ENCODE assay signal across 15 cellular contexts in the genomic region with DNA sequence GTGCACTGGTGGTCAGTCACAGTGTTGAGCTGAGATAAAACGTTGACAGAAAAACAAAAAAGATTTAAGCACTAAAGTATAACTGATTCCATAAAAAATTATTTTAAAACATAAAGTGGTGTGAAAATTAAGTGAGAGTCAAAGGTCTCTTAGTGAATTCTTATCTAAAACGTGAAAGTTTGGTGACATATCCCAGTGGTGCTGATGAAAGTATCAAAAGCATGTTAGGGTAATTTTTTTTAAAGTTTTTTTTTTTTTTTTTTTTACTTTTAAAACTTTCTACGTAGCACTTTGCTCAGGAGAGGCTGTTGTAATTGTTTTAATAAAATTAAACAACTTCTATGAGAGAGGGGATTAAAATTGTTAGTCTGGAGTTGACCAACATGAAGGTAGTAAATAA.
DNase-seq lines count a peak whose midpoint lies in the region; ATAC-seq and TF ChIP-seq lines count a peak whose summit lies in the region.
"Had no signal": no experiment of that assay in that cellular context is flagged by ENCODE, and none has a peak within 500 bp of the region (broad histone marks: within the 10 kb centered on the region; RNA-seq: fewer than 3 reads in every experiment).

No MANE protein-coding gene starts in this region.

- no peak overlapping the region for H3K4me3 ChIP-seq in HEK293 (ENCODE audit: low read depth, low read length)
- H3K4me3 ChIP-seq in ascending aorta: peak overlapping the region; percentile 22 to 57
- H3K4me3 ChIP-seq in iPS-20b (ENCODE audit: low read length): peak overlapping the region; percentile 82
- peak overlapping the region in 2 of 4 donors; percentile 16 to 26 for H3K4me3 ChIP-seq in gastrocnemius medialis

- intact Hi-C loops in ascending aorta (cut with DNase I): no loop called here
- intact Hi-C loops in gastrocnemius medialis (cut with DNase I; ENCODE audit: low total_unique reads): no loop called here

- ATAC-seq in gastrocnemius medialis: no peak
- ATAC-seq in HG02763 (IDR thresholded peaks at IDR 0.05; ENCODE audit: unreplicated experiment): no peak
- ATAC-seq in GM21528 (IDR thresholded peaks at IDR 0.05; ENCODE audit: low FRiP score, unreplicated experiment): no peak

- H3K27ac ChIP-seq in HEK293 (ENCODE audit: extremely low read depth, low read depth, low read length) (no peak overlapping the region; the same call in 1 of the 2 replicates), ascending aorta (peak overlapping the region; percentile 55 to 74), iPS-20b (ENCODE audit: low read length) (no peak overlapping the region), gastrocnemius medialis (peak overlapping the region in 3 of 4 donors; percentile 20 to 51 (median 30))
- H3K27ac ChIP-seq: brain microvascular endothelial cell had no signal

- no peak for DNase-seq in ascending aorta (ENCODE audit: low spot score in 2 of 2)
- no peak for DNase-seq in gastrocnemius medialis
- DNase-seq in hippocampal formation (lab: John Stamatoyannopoulos, UW): no peak
- no peak for DNase-seq in SW 1271 (lab: John Stamatoyannopoulos, UW)
- DNase-seq: activated CD4-positive, CD25-positive, alpha-beta regulatory T cell treated with anti-CD3 and anti-CD28 coated beads, Interleukin-2, amount 50 U/mL, for 72 hours; brain microvascular endothelial cell; dorsolateral prefrontal cortex; NCI-H774; stimulated activated CD4-positive, alpha-beta T cell treated with anti-CD3 and anti-CD28 coated beads, Interleukin-2, amount 100 ng/mL, for 24 hours; T-helper 9 cell had no signal

- TF ChIP-seq CTCF in HEK293 (tag by site-specific recombination; IDR thresholded peaks at IDR 0.05): no peak
- no peak for TF ChIP-seq CTCF in ascending aorta (IDR thresholded peaks at IDR 0.05)
- TF ChIP-seq CTCF in gastrocnemius medialis (IDR thresholded peaks at IDR 0.05 in 4 of 5, conservative IDR thresholded peaks at IDR 0.05 in 1 of 5): no peak

- TF ChIP-seq POLR2A in gastrocnemius medialis (IDR thresholded peaks at IDR 0.05): no peak

- H3K27me3 ChIP-seq in ascending aorta (no peaks in the 10 kb centered on the region), iPS-20b (ENCODE audit: insufficient read depth, low read length) (no peaks in the 10 kb centered on the region; the same call in 1 of the 2 replicates), gastrocnemius medialis (no peaks in the 10 kb centered on the region)
- H3K27me3 ChIP-seq: brain microvascular endothelial cell, dorsolateral prefrontal cortex had no signal

- POLR2A ChIA-PET in HEK293 (lab: Yijun Ruan, JAX): interaction anchor here (0.7 to 1.5 kb wide), 4 partner anchors 16 to 341 kb away, joined by 3 to 11 read pairs (median 4); partner anchors contain the start of genes SENP6 and TMEM30A

- H3K9me3 ChIP-seq in HEK293 (ENCODE audit: control insufficient read depth, insufficient read depth, low read depth, low read length) (no peaks in the 10 kb centered on the region), ascending aorta (no peaks in the 10 kb centered on the region), iPS-20b (ENCODE audit: insufficient read depth, low read depth, low read length) (no peaks in the 10 kb centered on the region), gastrocnemius medialis (no peaks in the 10 kb centered on the region)
- H3K9me3 ChIP-seq: heart right ventricle had no signal

- in situ Hi-C loops in gastrocnemius medialis (cut with MboI; ENCODE audit: low sequenced_read_pairs in 4 of 4): no loop called here

- CTCF ChIA-PET in HEK293 (lab: Yijun Ruan, JAX): interaction anchor here (0.7 to 1.6 kb wide), 4 partner anchors 19 to 52 kb away, joined by 3 to 14 read pairs (median 4); no protein-coding TSS in a partner anchor

- peaks cover 31% of the 10 kb centered on the region for H3K4me1 ChIP-seq in HEK293 (ENCODE audit: control insufficient read depth, insufficient read depth, low read length)
- peaks cover 0 to 16% of the 10 kb centered on the region in 2 donors for H3K4me1 ChIP-seq in ascending aorta
- H3K4me1 ChIP-seq in iPS-20b (ENCODE audit: insufficient read depth, low read length): peaks cover 10% of the 10 kb centered on the region; the same call in 1 of the 2 replicates
- peaks cover 0 to 7% of the 10 kb centered on the region in 2 donors for H3K4me1 ChIP-seq in gastrocnemius medialis

- H3K9ac ChIP-seq in iPS-20b (ENCODE audit: low read depth, low read length): peak overlapping the region; percentile 91

- H3K36me3 ChIP-seq in HEK293 (ENCODE audit: control insufficient read depth in 2 of 2, insufficient read depth in 1 of 2, low read length in 2 of 2) (no peaks in the 10 kb centered on the region), ascending aorta (peaks cover 4 to 5% of the 10 kb centered on the region in 2 donors), iPS-20b (ENCODE audit: insufficient read depth, low read depth, low read length) (no peaks in the 10 kb centered on the region), gastrocnemius medialis (peaks cover 0 to 21% of the 10 kb centered on the region in 2 donors)
- H3K36me3 ChIP-seq: brain microvascular endothelial cell had no signal

TF ChIP-seq in HEK293, 187 proteins besides CTCF, POLR2A, EP300 and RAD21:
- TF ChIP-seq, protein P1, sequence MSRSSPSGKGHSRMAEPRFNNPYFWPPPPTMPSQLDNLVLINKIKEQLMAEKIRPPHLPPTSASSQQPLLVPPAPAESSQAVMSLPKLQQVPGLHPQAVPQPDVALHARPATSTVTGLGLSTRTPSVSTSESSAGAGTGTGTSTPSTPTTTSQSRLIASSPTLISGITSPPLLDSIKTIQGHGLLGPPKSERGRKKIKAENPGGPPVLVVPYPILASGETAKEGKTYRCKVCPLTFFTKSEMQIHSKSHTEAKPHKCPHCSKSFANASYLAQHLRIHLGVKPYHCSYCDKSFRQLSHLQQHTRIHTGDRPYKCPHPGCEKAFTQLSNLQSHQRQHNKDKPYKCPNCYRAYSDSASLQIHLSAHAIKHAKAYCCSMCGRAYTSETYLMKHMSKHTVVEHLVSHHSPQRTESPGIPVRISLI (tag by site-specific recombination; IDR thresholded peaks at IDR 0.05): peak; percentile 83; the same call in 1 of the 2 replicates
- TF ChIP-seq ZNF677 (tag by site-specific recombination; IDR thresholded peaks at IDR 0.05): no peak
- TF ChIP-seq PRDM1 (tag by site-specific recombination; IDR thresholded peaks at IDR 0.05): peak; percentile 77
- peak; percentile 13; the same call in 1 of the 2 replicates for TF ChIP-seq ZNF335 (tag by site-specific recombination; conservative IDR thresholded peaks at IDR 0.05)
- no peak for TF ChIP-seq ZNF221 (tag by site-specific recombination; IDR thresholded peaks at IDR 0.05; ENCODE audit: borderline replicate concordance)
- TF ChIP-seq ZNF518A (tag by site-specific recombination; conservative IDR thresholded peaks at IDR 0.05; ENCODE audit: low read depth): no peak

Comparison
In these comparisons a context has a peak if more than half of its experiments do, and no peak if none do; other contexts are left out.
1. H3K27ac ChIP-seq: peak in ascending aorta (2 of 2) and gastrocnemius medialis (3 of 4); none in HEK293 (single experiment) and iPS-20b (single experiment).